ENCODE assay signal across 8 cellular contexts in the genomic region with DNA sequence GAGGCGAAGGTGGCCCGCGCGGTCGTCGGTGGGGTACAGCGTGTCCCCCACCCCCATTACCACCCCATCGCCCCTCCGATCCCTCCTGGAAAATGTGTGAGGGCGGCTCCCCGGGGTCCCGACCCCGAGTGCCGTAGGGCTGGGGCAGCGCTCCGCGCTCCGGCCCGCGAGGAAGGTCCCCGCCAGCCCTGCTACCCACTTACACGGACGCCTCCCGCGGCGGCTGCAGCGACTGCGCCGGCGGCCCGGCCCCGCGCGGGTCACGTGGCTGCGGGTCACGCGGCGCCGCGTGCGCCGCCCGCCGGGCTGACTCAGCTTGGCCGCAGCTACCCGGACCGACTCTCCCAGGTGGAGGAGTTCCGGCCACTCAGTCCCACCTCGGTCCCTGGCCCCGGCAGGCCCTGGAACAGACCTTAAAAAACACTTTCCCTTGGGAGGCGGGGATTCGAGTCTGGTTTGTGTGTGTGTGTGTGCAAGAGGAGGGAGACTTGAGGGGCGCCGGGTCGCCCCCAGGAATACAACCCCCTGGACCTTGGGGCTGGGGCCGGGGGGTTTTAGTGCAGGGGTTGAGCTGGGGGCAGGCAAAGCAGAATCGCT. TPM values are rescaled to one million over a fixed set of nuclear protein-coding genes. Genes with fewer than 3 reads are reported as not detected.
DNase-seq lines count a peak whose midpoint lies in the region; ATAC-seq, FAIRE-seq and TF ChIP-seq lines count a peak whose summit lies in the region.

GNPDA1 (minus strand) TSS at position 236 of the 597 bp plus-strand sequence. CDS start 992 bp downstream, outside the sequence.

- peaks cover 44% of the 10 kb centered on the region for H3K4me1 Mint-ChIP-seq in activated B cell treated with CpG ODN at 0.5 μM for 24 hours
- H3K4me1 Mint-ChIP-seq in central memory CD8-positive, alpha-beta T cell: peaks cover 45% of the 10 kb centered on the region

- no peak for TF ChIP-seq CTCF in activated B cell treated with CpG ODN at 0.5 μM for 24 hours (IDR thresholded peaks at IDR 0.05)

- H3K4me3 Mint-ChIP-seq in activated B cell treated with CpG ODN at 0.5 μM for 24 hours: peak within 1 kb of the TSS; percentile 88
- peak within 1 kb of the TSS; percentile 77 for H3K4me3 Mint-ChIP-seq in central memory CD8-positive, alpha-beta T cell

- intact Hi-C loops in activated B cell treated with CpG ODN at 0.5 μM for 24 hours (cut with micrococcal nuclease): loop anchor here (1.0 to 10.0 kb wide), 3 partner anchors 44 to 688 kb away; partner anchors contain the start of genes RNF14 and TAF7

- peak; percentile 77 for DNase-seq in GM12892 (ENCODE audit: insufficient read length)
- peak; percentile 30 to 49 for DNase-seq in NCI-H1930 (lab: John Stamatoyannopoulos, UW)
- peak; percentile 76 for DNase-seq in activated B cell treated with CpG ODN at 0.5 μM for 24 hours
- peak; percentile 38 to 42 for DNase-seq in central memory CD8-positive, alpha-beta T cell (ENCODE audit: low spot score in 2 of 2)
- peak; percentile 93 for DNase-seq in islet precursor cell
- DNase-seq in stimulated activated CD4-positive, alpha-beta T cell treated with anti-CD3 and anti-CD28 coated beads, Interleukin-12 subunit alpha, Interleukin-12 subunit beta, amount 100 ng/mL, for 4 hours: peak; percentile 66
- no peak for DNase-seq in NCI-H2107 (lab: John Stamatoyannopoulos, UW)

- POLR2A ChIA-PET in activated B cell treated with CpG ODN at 0.5 μM for 24 hours (lab: Charles Lee): interaction anchor here (0.7 to 2.2 kb wide), 4 partner anchors 21 to 757 kb away, joined by 3 to 13 read pairs (median 5); partner anchors contain the start of genes ARHGAP26, DELE1 and RNF14

- peak; percentile 43; the same call in 1 of the 2 replicates for TF ChIP-seq POLR2A in GM12892 (IDR thresholded peaks at IDR 0.05; ENCODE audit: low read depth, low read length)

- peaks cover 3% of the 10 kb centered on the region for H3K36me3 Mint-ChIP-seq in activated B cell treated with CpG ODN at 0.5 μM for 24 hours (ENCODE audit: low read depth)
- peaks cover 13% of the 10 kb centered on the region for H3K36me3 Mint-ChIP-seq in central memory CD8-positive, alpha-beta T cell (ENCODE audit: insufficient read depth)

- no peaks in the 10 kb centered on the region for H3K27me3 Mint-ChIP-seq in activated B cell treated with CpG ODN at 0.5 μM for 24 hours
- H3K27me3 Mint-ChIP-seq in central memory CD8-positive, alpha-beta T cell: no peaks in the 10 kb centered on the region

- peak within 1 kb of the TSS; percentile 86 for H3K27ac Mint-ChIP-seq in activated B cell treated with CpG ODN at 0.5 μM for 24 hours
- H3K27ac Mint-ChIP-seq in central memory CD8-positive, alpha-beta T cell (ENCODE audit: low read depth): peak within 1 kb of the TSS; percentile 77

- no peaks in the 10 kb centered on the region for H3K9me3 Mint-ChIP-seq in activated B cell treated with CpG ODN at 0.5 μM for 24 hours
- no peaks in the 10 kb centered on the region for H3K9me3 Mint-ChIP-seq in central memory CD8-positive, alpha-beta T cell

- CTCF ChIA-PET in activated B cell treated with CpG ODN at 0.5 μM for 24 hours (lab: Charles Lee): interaction anchor here (1.0 to 6.0 kb wide), 7 partner anchors 21 to 320 kb away, joined by 3 to 47 read pairs (median 5); partner anchors contain the start of gene NDFIP1

- ATAC-seq in HG02588 (IDR thresholded peaks at IDR 0.05; ENCODE audit: unreplicated experiment): peak; percentile 76
- ATAC-seq in activated B cell treated with CpG ODN at 0.5 μM for 24 hours (ENCODE audit: low read depth): peak; percentile 83
- ATAC-seq in central memory CD8-positive, alpha-beta T cell (replicated peaks; ENCODE audit: extremely low read depth, poor library complexity, severe bottlenecking): peak; percentile 62

- FAIRE-seq in GM12892 (lab: Jason Lieb, UNC): peak; percentile 83

RNA-seq across cellular contexts. Expression of gene GNPDA1, which starts in this region (rescaled TPM):
- polyA plus RNA-seq in GM12892 (2012; ENCODE audit: missing spikeins): 14.4 TPM
- 14.2 and 15.0 TPM in 2 replicates for total RNA-seq in activated B cell treated with CpG ODN at 0.5 μM for 24 hours
